8 cellular contexts compared by ENCODE assay signal in the genomic region with DNA sequence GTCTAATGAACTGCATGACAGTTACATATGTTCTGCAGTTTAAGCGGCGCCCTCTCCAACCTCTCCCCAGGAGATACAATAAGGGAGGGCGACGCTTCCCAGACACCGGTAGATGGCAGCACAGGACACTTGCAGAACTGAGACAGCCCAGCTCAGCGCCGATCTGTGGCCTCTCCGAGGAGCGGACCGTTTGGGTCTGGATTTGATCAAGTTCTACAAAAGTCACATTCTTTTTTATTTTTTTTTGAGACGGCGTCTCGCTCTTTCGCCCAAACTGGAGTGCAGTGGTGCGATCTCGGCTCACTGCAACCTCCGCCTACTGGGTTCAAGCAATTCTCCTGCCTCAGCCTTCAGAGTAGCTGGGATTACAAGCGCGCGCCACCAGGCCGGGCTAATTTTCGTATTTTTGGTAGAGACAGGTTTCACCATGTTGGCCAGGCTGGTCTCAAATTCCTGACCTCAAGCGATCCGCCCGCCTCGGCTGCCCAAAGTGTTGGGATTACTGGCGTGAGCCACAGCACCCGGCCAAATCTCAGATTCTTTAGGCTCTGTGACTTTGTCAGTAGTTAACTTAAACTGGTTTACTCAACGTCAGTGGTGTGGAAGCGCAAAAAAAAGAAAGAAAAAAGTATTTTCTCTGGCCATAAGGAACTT. TPM values are rescaled to one million over a fixed set of nuclear protein-coding genes. Genes with fewer than 3 reads are reported as not detected.
DNase-seq lines count a peak whose midpoint lies in the region; ATAC-seq and TF ChIP-seq lines count a peak whose summit lies in the region.

No MANE protein-coding gene starts in this region.

- H3K27ac Mint-ChIP-seq in nephron = peak overlapping the region; percentile 90 to 97 (median 93)

- peaks cover 3% of the 10 kb centered on the region for H3K36me3 Mint-ChIP-seq in nephron (ENCODE audit: low read depth)

- peaks cover 5% of the 10 kb centered on the region for H3K27me3 Mint-ChIP-seq in nephron (ENCODE audit: low read depth)

- DNase-seq in DMS153 treated with DMSO at 0.1 percent for 48 hours (lab: John Stamatoyannopoulos, UW; ENCODE audit: unreplicated experiment) = peak; percentile 82
- DNase-seq in Kasumi-1 (lab: John Stamatoyannopoulos, UW) = peak; percentile 94 to 96
- peak; percentile 89 for DNase-seq in RPMI7951 (ENCODE audit: low read depth)
- DNase-seq in activated T-helper 1 cell treated with anti-CD3 and anti-CD28 coated beads, Interleukin-2, amount 50 U/mL, for 16 hours (ENCODE audit: low read depth in 1 of 2, low spot score in 1 of 2) = peak; percentile 71 to 78
- peak; percentile 96 for DNase-seq in fibroblast of pulmonary artery (ENCODE audit: low read depth)
- DNase-seq in stimulated activated naive CD4-positive, alpha-beta T cell treated with Interleukin-2 at 50 U/mL for 16 hours (lab: John Stamatoyannopoulos, UW) = peak; percentile 88

- peak; percentile 94 for TF ChIP-seq CTCF in fibroblast of pulmonary artery (IDR thresholded peaks at IDR 0.05; ENCODE audit: low read length, missing control alignments)
- TF ChIP-seq CTCF in nephron (IDR thresholded peaks at IDR 0.05; ENCODE audit: unreplicated experiment in 3 of 3) = peak; percentile 97 to 98 (median 97)

- peak overlapping the region; percentile 93 to 97 (median 94) for H3K4me3 Mint-ChIP-seq in nephron

- ATAC-seq in GM21786 (IDR thresholded peaks at IDR 0.05; ENCODE audit: unreplicated experiment) = peak; percentile 43

- H3K9me3 Mint-ChIP-seq in nephron = no peaks in the 10 kb centered on the region

- H3K4me3 ChIP-seq in fibroblast of pulmonary artery (replicated peaks; ENCODE audit: low read depth, low read length) = peak overlapping the region; percentile 92

- peaks cover 23% of the 10 kb centered on the region for H3K4me1 Mint-ChIP-seq in nephron

RNA-seq across cellular contexts. Expression of gene ATOSB, which starts 1.4 kb away (rescaled TPM):
- total RNA-seq in RPMI7951 (2014; rRNA removed; shearing (Covaris generic)) = 16.6 and 17.5 TPM in 2 replicates

RNA-seq across cellular contexts. Expression of gene STOML2, which starts 14.1 kb away (rescaled TPM):
- 136 and 152 TPM in 2 replicates for total RNA-seq in RPMI7951 (2014; rRNA removed; shearing (Covaris generic))

RNA-seq across cellular contexts. Expression of gene PIGO, which starts 20.6 kb away (rescaled TPM):
- total RNA-seq in RPMI7951 (2014; rRNA removed; shearing (Covaris generic)) = 16.6 and 19.1 TPM in 2 replicates

RNA-seq across cellular contexts. Expression of gene FANCG, which starts 37.3 kb away (rescaled TPM):
- total RNA-seq in RPMI7951 (2014; rRNA removed; shearing (Covaris generic)) = 28.2 and 32.6 TPM in 2 replicates

RNA-seq across cellular contexts. Expression of gene VCP, which starts 44.6 kb away (rescaled TPM):
- 260 and 306 TPM in 2 replicates for total RNA-seq in RPMI7951 (2014; rRNA removed; shearing (Covaris generic))

Comparison
In these comparisons a context has a peak if more than half of its experiments do, and no peak if none do; other contexts are left out.
1. Peak in every context shown above with its lines: DNase-seq, ATAC-seq and H3K4me3 ChIP-seq.